Comparison of ENCODE assay signal across 1 cellular context in the genomic region with DNA sequence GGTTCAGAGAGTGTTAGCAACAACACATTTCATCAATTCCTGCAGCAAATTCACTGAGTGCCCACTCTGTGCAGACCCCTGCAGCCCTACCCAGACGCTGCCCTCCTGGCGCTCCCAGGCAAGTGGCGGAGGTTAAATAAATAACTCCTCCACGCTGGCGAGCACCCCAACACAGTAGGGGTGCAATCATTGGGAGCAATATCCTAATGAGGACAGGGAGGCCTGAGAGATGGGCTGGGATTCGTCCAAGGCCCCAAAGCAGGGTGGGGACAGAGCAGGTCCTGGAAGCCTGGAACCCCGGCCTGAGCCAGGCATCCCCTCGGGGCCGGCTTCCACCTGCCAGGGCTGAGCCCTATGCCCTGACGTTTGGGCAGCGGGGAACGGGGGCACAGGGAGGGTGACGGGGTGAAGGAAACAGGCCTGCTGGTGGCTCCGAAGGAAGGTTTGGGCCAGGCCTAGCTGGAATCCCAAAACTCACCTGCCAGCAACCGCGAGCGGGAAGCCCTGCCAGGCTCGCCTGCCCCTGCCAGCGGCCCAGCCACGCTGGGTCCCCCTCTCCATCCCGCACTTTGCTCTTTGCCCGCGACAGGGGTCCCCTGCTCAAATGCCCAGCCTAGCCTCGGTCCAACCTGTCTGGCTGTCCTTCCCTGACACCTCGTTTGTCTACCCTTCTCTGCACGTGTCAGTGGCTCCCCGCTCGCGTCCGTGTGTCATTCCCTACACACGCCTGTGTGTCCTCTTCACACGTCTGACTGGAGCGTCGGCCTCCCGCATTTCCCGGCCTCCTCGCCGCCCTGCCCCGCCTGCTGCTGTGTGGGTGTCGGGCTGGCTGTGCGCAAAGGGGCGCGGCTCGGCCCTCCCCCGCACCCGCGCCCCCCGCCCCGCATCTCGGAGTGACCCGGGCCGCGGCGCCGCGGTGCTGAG.
TF ChIP-seq lines count a peak whose summit lies in the region.

No MANE protein-coding gene starts in this region.

TF ChIP-seq in HEK293, 187 proteins besides CTCF, POLR2A, EP300 and RAD21 (continued from another document):
- TF ChIP-seq, protein P1, sequence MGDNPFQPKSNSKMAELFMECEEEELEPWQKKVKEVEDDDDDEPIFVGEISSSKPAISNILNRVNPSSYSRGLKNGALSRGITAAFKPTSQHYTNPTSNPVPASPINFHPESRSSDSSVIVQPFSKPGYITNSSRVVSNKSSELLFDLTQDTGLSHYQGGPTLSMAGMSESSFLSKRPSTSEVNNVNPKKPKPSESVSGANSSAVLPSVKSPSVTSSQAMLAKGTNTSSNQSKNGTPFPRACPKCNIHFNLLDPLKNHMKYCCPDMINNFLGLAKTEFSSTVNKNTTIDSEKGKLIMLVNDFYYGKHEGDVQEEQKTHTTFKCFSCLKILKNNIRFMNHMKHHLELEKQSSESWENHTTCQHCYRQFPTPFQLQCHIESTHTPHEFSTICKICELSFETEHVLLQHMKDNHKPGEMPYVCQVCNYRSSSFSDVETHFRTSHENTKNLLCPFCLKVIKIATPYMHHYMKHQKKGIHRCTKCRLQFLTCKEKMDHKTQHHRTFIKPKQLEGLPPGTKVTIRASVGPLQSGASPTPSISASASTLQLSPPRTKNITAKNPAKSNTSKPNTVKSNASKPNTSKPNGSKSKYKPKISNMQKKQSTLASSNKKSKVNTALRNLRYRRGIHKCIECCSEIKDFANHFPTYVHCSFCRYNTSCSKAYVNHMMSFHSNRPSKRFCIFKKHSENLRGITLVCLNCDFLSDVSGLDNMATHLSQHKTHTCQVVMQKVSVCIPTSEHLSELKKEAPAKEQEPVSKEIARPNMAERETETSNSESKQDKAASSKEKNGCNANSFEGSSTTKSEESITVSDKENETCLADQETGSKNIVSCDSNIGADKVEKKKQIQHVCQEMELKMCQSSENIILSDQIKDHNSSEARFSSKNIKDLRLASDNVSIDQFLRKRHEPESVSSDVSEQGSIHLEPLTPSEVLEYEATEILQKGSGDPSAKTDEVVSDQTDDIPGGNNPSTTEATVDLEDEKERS (tag by site-specific recombination; IDR thresholded peaks at IDR 0.05): no peak
- TF ChIP-seq GLIS1 (tag by site-specific recombination; IDR thresholded peaks at IDR 0.05) (no peak), TCF7L2 (IDR thresholded peaks at IDR 0.05; ENCODE audit: borderline replicate concordance, low read depth, low read length) (no peak), ZNF624 (tag by site-specific recombination; IDR thresholded peaks at IDR 0.05) (no peak), ZNF658 (tag by site-specific recombination; IDR thresholded peaks at IDR 0.05) (no peak), ZNF366 (tag by site-specific recombination; conservative IDR thresholded peaks at IDR 0.05) (no peak), ZNF488 (tag by site-specific recombination; IDR thresholded peaks at IDR 0.05) (no peak), ZNF292 (tag by site-specific recombination; IDR thresholded peaks at IDR 0.05; ENCODE audit: borderline replicate concordance, low read depth) (no peak), ZNF350 (tag by site-specific recombination; IDR thresholded peaks at IDR 0.05) (no peak), PRDM4 (tag by site-specific recombination; IDR thresholded peaks at IDR 0.05) (no peak), ZNF664 (tag by site-specific recombination; IDR thresholded peaks at IDR 0.05) (no peak), ZNF184 (tag by site-specific recombination; IDR thresholded peaks at IDR 0.05) (no peak), ZNF473 (tag by site-specific recombination; IDR thresholded peaks at IDR 0.05) (no peak), ZNF704 (tag by site-specific recombination; IDR thresholded peaks at IDR 0.05) (no peak), ZNF335 (tag by site-specific recombination; conservative IDR thresholded peaks at IDR 0.05) (peak; percentile 60), ZNF248 (tag by site-specific recombination; IDR thresholded peaks at IDR 0.05) (no peak), ZNF155 (tag by site-specific recombination; IDR thresholded peaks at IDR 0.05) (no peak), ZNF777 (tag by site-specific recombination; IDR thresholded peaks at IDR 0.05; ENCODE audit: borderline replicate concordance) (peak; percentile 62; the same call in 1 of the 2 replicates), ATF2 (tag by site-specific recombination; IDR thresholded peaks at IDR 0.05; ENCODE audit: low read depth) (no peak)
- TF ChIP-seq, protein P2, sequence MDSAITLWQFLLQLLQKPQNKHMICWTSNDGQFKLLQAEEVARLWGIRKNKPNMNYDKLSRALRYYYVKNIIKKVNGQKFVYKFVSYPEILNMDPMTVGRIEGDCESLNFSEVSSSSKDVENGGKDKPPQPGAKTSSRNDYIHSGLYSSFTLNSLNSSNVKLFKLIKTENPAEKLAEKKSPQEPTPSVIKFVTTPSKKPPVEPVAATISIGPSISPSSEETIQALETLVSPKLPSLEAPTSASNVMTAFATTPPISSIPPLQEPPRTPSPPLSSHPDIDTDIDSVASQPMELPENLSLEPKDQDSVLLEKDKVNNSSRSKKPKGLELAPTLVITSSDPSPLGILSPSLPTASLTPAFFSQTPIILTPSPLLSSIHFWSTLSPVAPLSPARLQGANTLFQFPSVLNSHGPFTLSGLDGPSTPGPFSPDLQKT (IDR thresholded peaks at IDR 0.05; ENCODE audit: borderline replicate concordance, low read depth, low read length): no peak
- TF ChIP-seq, protein P3, sequence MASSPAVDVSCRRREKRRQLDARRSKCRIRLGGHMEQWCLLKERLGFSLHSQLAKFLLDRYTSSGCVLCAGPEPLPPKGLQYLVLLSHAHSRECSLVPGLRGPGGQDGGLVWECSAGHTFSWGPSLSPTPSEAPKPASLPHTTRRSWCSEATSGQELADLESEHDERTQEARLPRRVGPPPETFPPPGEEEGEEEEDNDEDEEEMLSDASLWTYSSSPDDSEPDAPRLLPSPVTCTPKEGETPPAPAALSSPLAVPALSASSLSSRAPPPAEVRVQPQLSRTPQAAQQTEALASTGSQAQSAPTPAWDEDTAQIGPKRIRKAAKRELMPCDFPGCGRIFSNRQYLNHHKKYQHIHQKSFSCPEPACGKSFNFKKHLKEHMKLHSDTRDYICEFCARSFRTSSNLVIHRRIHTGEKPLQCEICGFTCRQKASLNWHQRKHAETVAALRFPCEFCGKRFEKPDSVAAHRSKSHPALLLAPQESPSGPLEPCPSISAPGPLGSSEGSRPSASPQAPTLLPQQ (tag by site-specific recombination; IDR thresholded peaks at IDR 0.05): 0 out of 2 replicates have a peak, but pooled peaks have one; percentile 25
TF ChIP-seq in HEK293: peak in this region for 10.
